ENCODE assay signal across 18 cellular contexts in genomic region chr17:49397586-49397985, GRCh38. TPM values are rescaled to one million over a fixed set of nuclear protein-coding genes. Genes with fewer than 3 reads are reported as not detected.
DNase-seq lines count a peak whose midpoint lies in the region; TF ChIP-seq lines count a peak whose summit lies in the region.
"Had no signal": no experiment of that assay in that cellular context is flagged by ENCODE, and none has a peak within 500 bp of the region (broad histone marks: within the 10 kb centered on the region; RNA-seq: fewer than 3 reads in every experiment).

No MANE protein-coding gene starts in this region.

- dilution Hi-C loops in mammary epithelial cell (cut with HindIII; ENCODE audit: low sequenced_read_pairs): no loop called here

- no TSS peak for BruUV-seq in mammary epithelial cell (replicated peaks; lab: Mats Ljungman, UMichigan)

- H3K36me3 Mint-ChIP-seq in CD8-positive, alpha-beta memory T cell: peaks cover 0 to 5% (median 0%) of the 10 kb centered on the region in 3 donors

- H3K27me3 ChIP-seq in Karpas-422 (ENCODE audit: low read length): no peaks in the 10 kb centered on the region
- no peaks in the 10 kb centered on the region for H3K27me3 ChIP-seq in mammary epithelial cell (ENCODE audit: insufficient read depth, low read length)
- no peaks in the 10 kb centered on the region for H3K27me3 ChIP-seq in CD8-positive, alpha-beta memory T cell (ENCODE audit: insufficient read depth, low read length, poor library complexity, severe bottlenecking)
- H3K27me3 ChIP-seq: SJSA1 had no signal

- POLR2A ChIA-PET in CD8-positive, alpha-beta memory T cell (lab: Charles Lee): interaction anchor here (0.5 kb wide), 1 partner anchor 35 kb away, joined by 10 read pairs; no protein-coding TSS in a partner anchor

- H2AFZ ChIP-seq in Karpas-422 (ENCODE audit: low read length) (no peak overlapping the region), mammary epithelial cell (ENCODE audit: low read depth, low read length) (peak overlapping the region; percentile 10)

- H3K27ac Mint-ChIP-seq in CD8-positive, alpha-beta memory T cell: no peak overlapping the region

- 22% methylated on average over 4 of the region's 4 CpGs for WGBS in mammary epithelial cell (ENCODE audit: low coverage, missing lambda C conversion rate)

- H3K4me3 Mint-ChIP-seq in CD8-positive, alpha-beta memory T cell: no peak overlapping the region
- H3K4me3 Mint-ChIP-seq: CD4-positive, alpha-beta memory T cell had no signal

- H3K9me2 ChIP-seq in Karpas-422 (replicated peaks; ENCODE audit: insufficient read depth, low read length): no peaks in the 10 kb centered on the region

- no peak for TF ChIP-seq CTCF in mammary epithelial cell (conservative IDR thresholded peaks at IDR 0.05 in 1 of 2, IDR thresholded peaks at IDR 0.05 in 1 of 2; ENCODE audit: extremely low read depth in 1 of 2, insufficient read depth in 1 of 2, low read depth in 1 of 2, low read length in 2 of 2)

- peak; percentile 23 for DNase-seq in D341Med (ENCODE audit: low spot score)
- peak; percentile 37 for DNase-seq in Karpas-422
- no peak for DNase-seq in mammary epithelial cell
- DNase-seq in posterior vena cava (ENCODE audit: low spot score): peak; percentile 68
- DNase-seq in CD8-positive, alpha-beta memory T cell: no peak
- no peak for DNase-seq in NCI-H1105 treated with DMSO at 0.1 percent for 48 hours (lab: John Stamatoyannopoulos, UW)
- DNase-seq in NCI-H1092 (lab: John Stamatoyannopoulos, UW): no peak
- DNase-seq: CD4-positive, alpha-beta memory T cell; DMS153; GDM1; NCI-H1417; NCI-H1694 treated with DMSO at 0.1 percent for 48 hours; NCI-H2081 treated with DMSO at 0.1 percent for 48 hours; NCI-H2171 treated with DMSO at 0.1 percent for 48 hours; NCI-H524 treated with DMSO at 0.1 percent for 48 hours; NCI-H82; OCI-M1 had no signal

- peaks cover 0 to 2% of the 10 kb centered on the region in 2 donors for H3K27me3 Mint-ChIP-seq in CD8-positive, alpha-beta memory T cell
- H3K27me3 Mint-ChIP-seq: CD4-positive, alpha-beta memory T cell had no signal

- CTCF ChIA-PET in mammary epithelial cell (lab: Charles Lee; ENCODE audit: low non-redundant PET): no interaction called here
- CTCF ChIA-PET in CD8-positive, alpha-beta memory T cell (lab: Charles Lee): interaction anchor here (0.7 to 3.8 kb wide), 8 partner anchors 10 to 168 kb away, joined by 3 to 32 read pairs (median 4); no protein-coding TSS in a partner anchor

- H3K9me3 ChIP-seq in Karpas-422 (ENCODE audit: low read length) (no peaks in the 10 kb centered on the region), mammary epithelial cell (replicated peaks; ENCODE audit: insufficient read depth, low read length) (no peaks in the 10 kb centered on the region)
- no peaks in the 10 kb centered on the region for H3K9me3 ChIP-seq in CD8-positive, alpha-beta memory T cell (ENCODE audit: low read length)
- H3K9me3 ChIP-seq: SJSA1 had no signal

- intact Hi-C loops in mammary epithelial cell (cut with micrococcal nuclease) (loop anchor here (10.0 kb wide), 1 partner anchor 363 kb away; no protein-coding TSS in a partner anchor), posterior vena cava (cut with DNase I) (loop anchor here in 1 of 2 donors (10.0 kb wide), 1 partner anchor 183 kb away; the partner anchor contains the start of genes ABI3 and GNGT2)

- H4K20me1 ChIP-seq in Karpas-422 (ENCODE audit: insufficient read depth, low read depth, low read length) (no peaks in the 10 kb centered on the region), mammary epithelial cell (ENCODE audit: insufficient read depth, low read length) (no peaks in the 10 kb centered on the region)

- H3K4me1 ChIP-seq in Karpas-422 (ENCODE audit: low read length) (peaks cover 15% of the 10 kb centered on the region), mammary epithelial cell (ENCODE audit: insufficient read depth, low read length) (no peaks in the 10 kb centered on the region)
- peaks cover 5% of the 10 kb centered on the region for H3K4me1 ChIP-seq in CD8-positive, alpha-beta memory T cell (ENCODE audit: insufficient read depth, low read length)
- H3K4me1 ChIP-seq: SJSA1 had no signal

- peaks cover 19 to 22% (median 21%) of the 10 kb centered on the region in 3 donors for H3K4me1 Mint-ChIP-seq in CD8-positive, alpha-beta memory T cell

- no peaks in the 10 kb centered on the region for H3K79me2 ChIP-seq in Karpas-422 (ENCODE audit: low read length)
- H3K79me2 ChIP-seq in mammary epithelial cell (ENCODE audit: insufficient read depth, low read length): no peaks in the 10 kb centered on the region

- H3K4me2 ChIP-seq in Karpas-422 (ENCODE audit: low read depth, low read length, poor library complexity, severe bottlenecking): no peak overlapping the region
- H3K4me2 ChIP-seq in mammary epithelial cell (ENCODE audit: insufficient read depth, low read depth, low read length): no peak overlapping the region

- no peaks in the 10 kb centered on the region for H3K9me3 Mint-ChIP-seq in CD8-positive, alpha-beta memory T cell
- H3K9me3 Mint-ChIP-seq: CD4-positive, alpha-beta memory T cell had no signal

- H3K9ac ChIP-seq in Karpas-422 (ENCODE audit: low read length) (no peak overlapping the region), mammary epithelial cell (ENCODE audit: insufficient read depth, low read length) (no peak overlapping the region)

- in situ Hi-C loops in mammary epithelial cell (cut with MboI; ENCODE audit: low sequenced_read_pairs in 2 of 2): loop anchor here in 1 of 2 donors (5.0 kb wide), 1 partner anchor 80 kb away; no protein-coding TSS in a partner anchor

- H3K36me3 ChIP-seq in Karpas-422 (ENCODE audit: insufficient read depth, low read length): no peaks in the 10 kb centered on the region
- peaks cover 3% of the 10 kb centered on the region for H3K36me3 ChIP-seq in mammary epithelial cell (ENCODE audit: insufficient read depth, low read length)
- H3K36me3 ChIP-seq in CD8-positive, alpha-beta memory T cell (ENCODE audit: insufficient read depth, low read length): no peaks in the 10 kb centered on the region

- H3K4me3 ChIP-seq in Karpas-422 (ENCODE audit: low read length) (no peak overlapping the region), mammary epithelial cell (replicated peaks in 1 of 3; ENCODE audit: insufficient read depth in 1 of 3, low read depth in 2 of 3, low read length in 3 of 3) (no peak overlapping the region)
- H3K4me3 ChIP-seq in CD8-positive, alpha-beta memory T cell (ENCODE audit: low read length): no peak overlapping the region
- H3K4me3 ChIP-seq: SJSA1 had no signal

- H3K27ac ChIP-seq in Karpas-422 (ENCODE audit: low read length) (no peak overlapping the region), mammary epithelial cell (ENCODE audit: insufficient read depth, low read depth, low read length) (no peak overlapping the region)
- H3K27ac ChIP-seq in CD8-positive, alpha-beta memory T cell (ENCODE audit: low read depth, low read length): no peak overlapping the region
- H3K27ac ChIP-seq: SJSA1 had no signal

RNA-seq across cellular contexts. Expression of gene PHB1, which starts 17.1 kb away (rescaled TPM):
- 91.5 and 130 TPM in 2 replicates for total RNA-seq in Karpas-422 (2014; rRNA removed; shearing (Covaris generic); ENCODE audit: low replicate concordance)
- 100 to 1,000 TPM; 115 to 193 TPM for total RNA-seq in mammary epithelial cell
- 339 TPM for polyA plus RNA-seq in mammary epithelial cell
- 289 TPM for polyA minus RNA-seq in mammary epithelial cell
- 100 to 1,000 TPM; 102 to 111 TPM for total RNA-seq in posterior vena cava
- 100 to 1,000 TPM; 440 to 450 TPM for total RNA-seq in CD8-positive, alpha-beta memory T cell
- 164 TPM for polyA plus RNA-seq in CD8-positive, alpha-beta memory T cell

RNA-seq across cellular contexts. Expression of gene ZNF652, which starts 35.5 kb away (rescaled TPM):
- total RNA-seq in Karpas-422 (2014; rRNA removed; shearing (Covaris generic); ENCODE audit: low replicate concordance): 47.7 and 84.1 TPM in 2 replicates
- total RNA-seq in mammary epithelial cell (10 to 100 TPM; 12.9 to 16.7 TPM), posterior vena cava (10 to 100 TPM; 39.0 to 40.9 TPM)
- polyA plus RNA-seq in mammary epithelial cell: 4.3 TPM
- 27.3 TPM for polyA minus RNA-seq in mammary epithelial cell
- 10 to 100 TPM; 11.5 to 11.9 TPM for total RNA-seq in CD8-positive, alpha-beta memory T cell
- polyA plus RNA-seq in CD8-positive, alpha-beta memory T cell: 27.7 TPM

Comparison
In these comparisons a context has a peak if more than half of its experiments do, and no peak if none do; other contexts are left out.
1. DNase-seq: peak in D341Med (single experiment), Karpas-422 (single experiment) and posterior vena cava (single experiment); none in mammary epithelial cell (single experiment), CD8-positive, alpha-beta memory T cell (0 of 5), NCI-H1105 treated with DMSO at 0.1 percent for 48 hours (single experiment) and NCI-H1092 (single experiment).